Comparison of ENCODE assay signal across 1 cellular context in the genomic region with DNA sequence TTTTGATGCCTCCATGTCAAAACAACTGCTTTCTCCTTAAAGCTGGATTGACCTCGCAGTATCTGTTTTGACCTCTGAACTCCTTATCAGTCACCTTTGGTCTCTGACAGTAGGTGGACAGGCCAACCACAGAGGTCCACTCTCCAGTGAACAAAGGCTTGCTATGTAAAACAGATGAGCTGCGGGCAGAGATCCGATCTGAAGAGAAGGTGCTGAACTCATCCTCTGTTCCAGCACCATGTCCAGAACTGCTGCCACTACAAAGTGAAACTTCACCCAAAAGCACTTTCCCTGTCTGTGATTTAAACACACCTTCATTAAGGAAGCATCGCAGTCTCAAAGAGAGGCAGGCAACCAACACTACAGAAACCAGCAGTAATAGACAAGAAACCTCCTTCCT.
TF ChIP-seq lines count a peak whose summit lies in the region.

No MANE protein-coding gene starts in this region.

TF ChIP-seq in GM23338, 12 proteins besides CTCF, POLR2A, EP300 and RAD21 (continued from another document):
- TF ChIP-seq, protein P1, sequence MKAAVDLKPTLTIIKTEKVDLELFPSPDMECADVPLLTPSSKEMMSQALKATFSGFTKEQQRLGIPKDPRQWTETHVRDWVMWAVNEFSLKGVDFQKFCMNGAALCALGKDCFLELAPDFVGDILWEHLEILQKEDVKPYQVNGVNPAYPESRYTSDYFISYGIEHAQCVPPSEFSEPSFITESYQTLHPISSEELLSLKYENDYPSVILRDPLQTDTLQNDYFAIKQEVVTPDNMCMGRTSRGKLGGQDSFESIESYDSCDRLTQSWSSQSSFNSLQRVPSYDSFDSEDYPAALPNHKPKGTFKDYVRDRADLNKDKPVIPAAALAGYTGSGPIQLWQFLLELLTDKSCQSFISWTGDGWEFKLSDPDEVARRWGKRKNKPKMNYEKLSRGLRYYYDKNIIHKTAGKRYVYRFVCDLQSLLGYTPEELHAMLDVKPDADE (IDR thresholded peaks at IDR 0.05) = no peak
- TF ChIP-seq, protein P2, sequence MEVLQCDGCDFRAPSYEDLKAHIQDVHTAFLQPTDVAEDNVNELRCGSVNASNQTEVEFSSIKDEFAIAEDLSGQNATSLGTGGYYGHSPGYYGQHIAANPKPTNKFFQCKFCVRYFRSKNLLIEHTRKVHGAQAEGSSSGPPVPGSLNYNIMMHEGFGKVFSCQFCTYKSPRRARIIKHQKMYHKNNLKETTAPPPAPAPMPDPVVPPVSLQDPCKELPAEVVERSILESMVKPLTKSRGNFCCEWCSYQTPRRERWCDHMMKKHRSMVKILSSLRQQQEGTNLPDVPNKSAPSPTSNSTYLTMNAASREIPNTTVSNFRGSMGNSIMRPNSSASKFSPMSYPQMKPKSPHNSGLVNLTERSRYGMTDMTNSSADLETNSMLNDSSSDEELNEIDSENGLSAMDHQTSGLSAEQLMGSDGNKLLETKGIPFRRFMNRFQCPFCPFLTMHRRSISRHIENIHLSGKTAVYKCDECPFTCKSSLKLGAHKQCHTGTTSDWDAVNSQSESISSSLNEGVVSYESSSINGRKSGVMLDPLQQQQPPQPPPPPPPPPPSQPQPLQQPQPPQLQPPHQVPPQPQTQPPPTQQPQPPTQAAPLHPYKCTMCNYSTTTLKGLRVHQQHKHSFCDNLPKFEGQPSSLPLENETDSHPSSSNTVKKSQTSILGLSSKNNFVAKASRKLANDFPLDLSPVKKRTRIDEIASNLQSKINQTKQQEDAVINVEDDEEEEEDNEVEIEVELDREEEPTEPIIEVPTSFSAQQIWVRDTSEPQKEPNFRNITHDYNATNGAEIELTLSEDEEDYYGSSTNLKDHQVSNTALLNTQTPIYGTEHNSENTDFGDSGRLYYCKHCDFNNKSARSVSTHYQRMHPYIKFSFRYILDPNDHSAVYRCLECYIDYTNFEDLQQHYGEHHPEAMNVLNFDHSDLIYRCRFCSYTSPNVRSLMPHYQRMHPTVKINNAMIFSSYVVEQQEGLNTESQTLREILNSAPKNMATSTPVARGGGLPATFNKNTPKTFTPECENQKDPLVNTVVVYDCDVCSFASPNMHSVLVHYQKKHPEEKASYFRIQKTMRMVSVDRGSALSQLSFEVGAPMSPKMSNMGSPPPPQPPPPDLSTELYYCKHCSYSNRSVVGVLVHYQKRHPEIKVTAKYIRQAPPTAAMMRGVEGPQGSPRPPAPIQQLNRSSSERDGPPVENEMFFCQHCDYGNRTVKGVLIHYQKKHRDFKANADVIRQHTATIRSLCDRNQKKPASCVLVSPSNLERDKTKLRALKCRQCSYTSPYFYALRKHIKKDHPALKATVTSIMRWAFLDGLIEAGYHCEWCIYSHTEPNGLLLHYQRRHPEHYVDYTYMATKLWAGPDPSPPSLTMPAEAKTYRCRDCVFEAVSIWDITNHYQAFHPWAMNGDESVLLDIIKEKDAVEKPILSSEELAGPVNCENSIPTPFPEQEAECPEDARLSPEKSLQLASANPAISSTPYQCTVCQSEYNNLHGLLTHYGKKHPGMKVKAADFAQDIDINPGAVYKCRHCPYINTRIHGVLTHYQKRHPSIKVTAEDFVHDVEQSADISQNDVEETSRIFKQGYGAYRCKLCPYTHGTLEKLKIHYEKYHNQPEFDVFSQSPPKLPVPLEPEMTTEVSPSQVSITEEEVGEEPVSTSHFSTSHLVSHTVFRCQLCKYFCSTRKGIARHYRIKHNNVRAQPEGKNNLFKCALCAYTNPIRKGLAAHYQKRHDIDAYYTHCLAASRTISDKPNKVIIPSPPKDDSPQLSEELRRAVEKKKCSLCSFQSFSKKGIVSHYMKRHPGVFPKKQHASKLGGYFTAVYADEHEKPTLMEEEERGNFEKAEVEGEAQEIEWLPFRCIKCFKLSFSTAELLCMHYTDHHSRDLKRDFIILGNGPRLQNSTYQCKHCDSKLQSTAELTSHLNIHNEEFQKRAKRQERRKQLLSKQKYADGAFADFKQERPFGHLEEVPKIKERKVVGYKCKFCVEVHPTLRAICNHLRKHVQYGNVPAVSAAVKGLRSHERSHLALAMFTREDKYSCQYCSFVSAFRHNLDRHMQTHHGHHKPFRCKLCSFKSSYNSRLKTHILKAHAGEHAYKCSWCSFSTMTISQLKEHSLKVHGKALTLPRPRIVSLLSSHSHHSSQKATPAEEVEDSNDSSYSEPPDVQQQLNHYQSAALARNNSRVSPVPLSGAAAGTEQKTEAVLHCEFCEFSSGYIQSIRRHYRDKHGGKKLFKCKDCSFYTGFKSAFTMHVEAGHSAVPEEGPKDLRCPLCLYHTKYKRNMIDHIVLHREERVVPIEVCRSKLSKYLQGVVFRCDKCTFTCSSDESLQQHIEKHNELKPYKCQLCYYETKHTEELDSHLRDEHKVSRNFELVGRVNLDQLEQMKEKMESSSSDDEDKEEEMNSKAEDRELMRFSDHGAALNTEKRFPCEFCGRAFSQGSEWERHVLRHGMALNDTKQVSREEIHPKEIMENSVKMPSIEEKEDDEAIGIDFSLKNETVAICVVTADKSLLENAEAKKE (CRISPR knock-in tag; IDR thresholded peaks at IDR 0.05) = no peak
- TF ChIP-seq POLR2AphosphoS5 (IDR thresholded peaks at IDR 0.05; ENCODE audit: low read depth) (no peak), ZNF331 (CRISPR knock-in tag; IDR thresholded peaks at IDR 0.05; ENCODE audit: low read depth) (no peak)
